Comparison of ENCODE assay signal across 24 cellular contexts in genomic region chrX:41542151-41542935, GRCh38.
A peak's percentile ranks its signal among the peaks of the same experiment; 100 is the strongest.
DNase-seq lines count a peak whose midpoint lies in the region; ATAC-seq, FAIRE-seq and TF ChIP-seq lines count a peak whose summit lies in the region.
"Had no signal": no experiment of that assay in that cellular context is flagged by ENCODE, and none has a peak within 500 bp of the region (broad histone marks: within the 10 kb centered on the region; RNA-seq: fewer than 3 reads in every experiment).

No MANE protein-coding gene starts in this region.

- H3K9me3 ChIP-seq in trophoblast cell (ENCODE audit: insufficient read depth, low read depth, low read length) (no peaks in the 10 kb centered on the region), esophagus muscularis mucosa (no peaks in the 10 kb centered on the region), SK-N-SH (no peaks in the 10 kb centered on the region)
- H3K9me3 ChIP-seq: heart left ventricle, suprapubic skin had no signal

- TF ChIP-seq EP300 in esophagus muscularis mucosa (IDR thresholded peaks at IDR 0.05) (no peak), SK-N-SH (IDR thresholded peaks at IDR 0.05; ENCODE audit: borderline replicate concordance in 1 of 2, low read depth in 1 of 2, low read length in 1 of 2) (no peak)

- TF ChIP-seq CTCF in GM23338 (conservative IDR thresholded peaks at IDR 0.05; ENCODE audit: low read depth in 2 of 2) (no peak), fibroblast of the aortic adventitia (IDR thresholded peaks at IDR 0.05; ENCODE audit: insufficient read depth, low read length) (no peak), esophagus muscularis mucosa (IDR thresholded peaks at IDR 0.05) (no peak), SK-N-SH (IDR thresholded peaks at IDR 0.05) (no peak)

- no peak overlapping the region for H3K18ac ChIP-seq in trophoblast cell (ENCODE audit: low read length)

- H4K12ac ChIP-seq in trophoblast cell (ENCODE audit: low read depth, low read length), result no peak overlapping the region

- no peak overlapping the region for H2AK5ac ChIP-seq in trophoblast cell (ENCODE audit: low read length)

- no peak overlapping the region for H3K27ac ChIP-seq in GM23338 (ENCODE audit: low read depth)
- H3K27ac ChIP-seq in trophoblast cell (ENCODE audit: low read depth, low read length), result no peak overlapping the region
- H3K27ac ChIP-seq in esophagus muscularis mucosa (replicated peaks in 1 of 4), result no peak overlapping the region
- no peak overlapping the region for H3K27ac ChIP-seq in SK-N-SH (ENCODE audit: low read depth in 2 of 2, low read length in 1 of 2)
- H3K27ac ChIP-seq: heart left ventricle, suprapubic skin, VCaP had no signal

- H3K9ac ChIP-seq in trophoblast cell (ENCODE audit: low read length) (no peak overlapping the region), SK-N-SH (no peak overlapping the region)

- H3K4me1 Mint-ChIP-seq in GM23338, result peaks cover 3% of the 10 kb centered on the region; the same call in 1 of the 3 replicates
- peaks cover 5% of the 10 kb centered on the region for H3K4me1 Mint-ChIP-seq in activated naive CD4-positive, alpha-beta T cell treated with anti-CD3 and anti-CD28 coated beads, Interleukin-2, amount 10 ng/mL, durations not matched to agents 7 days and 5 days
- H3K4me1 Mint-ChIP-seq: stimulated activated memory B cell treated with anti-CD40 and anti-IgM and Interleukin-4, amounts not matched to agents 10 μg/mL and 1 μg/mL and 100 μg/mL, for 72 hours had no signal

- no peak overlapping the region for H3K4ac ChIP-seq in trophoblast cell (ENCODE audit: low read depth, low read length)

- no peak overlapping the region for H2BK120ac ChIP-seq in trophoblast cell (ENCODE audit: insufficient read depth, low read length, poor library complexity)

- no peak overlapping the region for H2BK5ac ChIP-seq in trophoblast cell (ENCODE audit: low read depth, low read length, poor library complexity)

- CTCF ChIA-PET in activated naive CD4-positive, alpha-beta T cell treated with anti-CD3 and anti-CD28 coated beads, Interleukin-2, amount 10 ng/mL, durations not matched to agents 7 days and 5 days (lab: Charles Lee), result no interaction called here
- CTCF ChIA-PET in SK-N-SH (lab: Yijun Ruan, JAX), result no interaction called here

- no peaks in the 10 kb centered on the region for H3K9me3 Mint-ChIP-seq in GM23338
- H3K9me3 Mint-ChIP-seq in activated naive CD4-positive, alpha-beta T cell treated with anti-CD3 and anti-CD28 coated beads, Interleukin-2, amount 10 ng/mL, durations not matched to agents 7 days and 5 days, result no peaks in the 10 kb centered on the region
- H3K9me3 Mint-ChIP-seq: CD4-positive, alpha-beta T cell; stimulated activated memory B cell treated with anti-CD40 and anti-IgM and Interleukin-4, amounts not matched to agents 10 μg/mL and 1 μg/mL and 100 μg/mL, for 72 hours had no signal

- H3K4me3 ChIP-seq in GM23338, result no peak overlapping the region
- no peak overlapping the region for H3K4me3 ChIP-seq in fibroblast of the aortic adventitia (ENCODE audit: low read depth, low read length)
- no peak overlapping the region for H3K4me3 ChIP-seq in trophoblast cell (ENCODE audit: low read depth, low read length)
- no peak overlapping the region for H3K4me3 ChIP-seq in esophagus muscularis mucosa
- no peak overlapping the region for H3K4me3 ChIP-seq in SK-N-SH (ENCODE audit: low read depth in 2 of 2, low read length in 1 of 2)
- H3K4me3 ChIP-seq: heart left ventricle, smooth muscle cell, suprapubic skin had no signal

- no peak for TF ChIP-seq RAD21 in SK-N-SH (IDR thresholded peaks at IDR 0.05; ENCODE audit: low read length)

- ATAC-seq in GM23338 (no peak), HG03108 (IDR thresholded peaks at IDR 0.05; ENCODE audit: unreplicated experiment) (no peak)
- ATAC-seq: heart left ventricle; stimulated activated memory B cell treated with anti-CD40 and anti-IgM and Interleukin-4, amounts not matched to agents 10 μg/mL and 1 μg/mL and 100 μg/mL, for 72 hours had no signal

- H3F3A ChIP-seq in GM23338 (replicated peaks; ENCODE audit: low read depth) (no peaks in the 10 kb centered on the region), SK-N-SH (replicated peaks; ENCODE audit: insufficient read depth) (no peaks in the 10 kb centered on the region)

- H4K8ac ChIP-seq in trophoblast cell (ENCODE audit: low read depth, low read length), result no peak overlapping the region

- H2BK12ac ChIP-seq in trophoblast cell (ENCODE audit: low read length), result no peak overlapping the region

- no peaks in the 10 kb centered on the region for H3K79me2 ChIP-seq in GM23338 (replicated peaks; ENCODE audit: insufficient read depth)
- no peaks in the 10 kb centered on the region for H3K79me2 ChIP-seq in trophoblast cell (ENCODE audit: control insufficient read depth, insufficient read depth, low read length, poor library complexity)
- no peaks in the 10 kb centered on the region for H3K79me2 ChIP-seq in SK-N-SH (ENCODE audit: insufficient read depth)

- H4K91ac ChIP-seq in trophoblast cell (ENCODE audit: low read depth, low read length), result no peak overlapping the region

- H3K27me3 ChIP-seq in GM23338 (ENCODE audit: insufficient read depth), result no peaks in the 10 kb centered on the region
- H3K27me3 ChIP-seq in trophoblast cell (ENCODE audit: insufficient read depth, low read length), result no peaks in the 10 kb centered on the region
- no peaks in the 10 kb centered on the region for H3K27me3 ChIP-seq in esophagus muscularis mucosa
- no peaks in the 10 kb centered on the region for H3K27me3 ChIP-seq in SK-N-SH (ENCODE audit: insufficient read depth)
- H3K27me3 ChIP-seq: suprapubic skin had no signal

- H3K27ac Mint-ChIP-seq in GM23338, result no peak overlapping the region
- H3K27ac Mint-ChIP-seq in activated naive CD4-positive, alpha-beta T cell treated with anti-CD3 and anti-CD28 coated beads, Interleukin-2, amount 10 ng/mL, durations not matched to agents 7 days and 5 days, result no peak overlapping the region
- H3K27ac Mint-ChIP-seq: CD4-positive, alpha-beta T cell; stimulated activated memory B cell treated with anti-CD40 and anti-IgM and Interleukin-4, amounts not matched to agents 10 μg/mL and 1 μg/mL and 100 μg/mL, for 72 hours had no signal

- H3K9me2 ChIP-seq in GM23338 (ENCODE audit: insufficient read depth) (no peaks in the 10 kb centered on the region), SK-N-SH (no peaks in the 10 kb centered on the region)

- H3K14ac ChIP-seq in trophoblast cell (ENCODE audit: low read length), result no peak overlapping the region

- TF ChIP-seq POLR2A in esophagus muscularis mucosa (IDR thresholded peaks at IDR 0.05; ENCODE audit: low read depth), result no peak

- POLR2A ChIA-PET in SK-N-SH (lab: Yijun Ruan, JAX), result no interaction called here

- no peaks in the 10 kb centered on the region for H4K20me1 ChIP-seq in GM23338 (replicated peaks; ENCODE audit: insufficient read depth)
- H4K20me1 ChIP-seq in SK-N-SH (ENCODE audit: insufficient read depth), result no peaks in the 10 kb centered on the region

- no CpG with 5 or more reads among the region's 5 CpGs for WGBS in trophoblast cell (ENCODE audit: extremely low coverage, insufficient coverage, insufficient read length)
- 63% methylated on average over 5 of the region's 5 CpGs for WGBS in esophagus muscularis mucosa
- WGBS in SK-N-SH (ENCODE audit: low lambda C conversion rate), result 50% methylated on average over 5 of the region's 5 CpGs

- H3K4me1 ChIP-seq in GM23338 (ENCODE audit: insufficient read depth) (no peaks in the 10 kb centered on the region), trophoblast cell (ENCODE audit: control insufficient read depth in 1 of 2, insufficient read depth in 2 of 2, low read length in 2 of 2) (no peaks in the 10 kb centered on the region), esophagus muscularis mucosa (no peaks in the 10 kb centered on the region), SK-N-SH (ENCODE audit: control insufficient read depth in 1 of 2, insufficient read depth in 2 of 2, low read depth in 1 of 2, low read length in 1 of 2) (no peaks in the 10 kb centered on the region)
- H3K4me1 ChIP-seq: heart left ventricle, suprapubic skin had no signal

- DNase-seq in GM23338 (ENCODE audit: low spot score) (peak; percentile 12), RCC 7860 (ENCODE audit: low spot score) (peak; percentile 22), fibroblast of the aortic adventitia (ENCODE audit: low read depth) (peak; percentile 53), trophoblast cell (peak; percentile 30 to 64), esophagus muscularis mucosa (ENCODE audit: extremely low spot score) (no peak), SK-N-SH (no peak)
- no peak for DNase-seq in activated naive CD4-positive, alpha-beta T cell treated with anti-CD3 and anti-CD28 coated beads, Interleukin-2, amount 10 ng/mL, durations not matched to agents 7 days and 5 days
- DNase-seq: activated CD4-positive, alpha-beta T cell treated with anti-CD3 and anti-CD28 coated beads, Interleukin-2, amount 50 U/mL, for 1 hour; activated CD8-positive, alpha-beta memory T cell treated with anti-CD3 and anti-CD28 coated beads, Interleukin-2, amount 50 U/mL, for 48 hours; activated effector memory CD4-positive, alpha-beta T cell treated with Interleukin-2 at 50 U/mL for 16 hours; CD4-positive, alpha-beta T cell; DMS53; heart left ventricle; NCI-H1048; NCI-H187; NCI-H748 treated with DMSO at 0.1 percent for 48 hours; SIG-M5 had no signal

- intact Hi-C loops in esophagus muscularis mucosa (cut with DNase I), result no loop called here

- H3K4me2 ChIP-seq in GM23338 (no peak overlapping the region), trophoblast cell (ENCODE audit: low read length) (no peak overlapping the region), SK-N-SH (no peak overlapping the region)
- H3K4me2 ChIP-seq: smooth muscle cell had no signal

- no peak overlapping the region for H3K23ac ChIP-seq in trophoblast cell (ENCODE audit: low read length)

- no peaks in the 10 kb centered on the region for H3K79me1 ChIP-seq in trophoblast cell (ENCODE audit: low read length)

- no peak for FAIRE-seq in RCC 7860 (lab: Jason Lieb, UNC)
- FAIRE-seq: GM12891, HTR-8/SVneo had no signal

- no peaks in the 10 kb centered on the region for H3K27me3 Mint-ChIP-seq in GM23338 (ENCODE audit: insufficient read depth, low read depth, poor library complexity)
- H3K27me3 Mint-ChIP-seq in activated naive CD4-positive, alpha-beta T cell treated with anti-CD3 and anti-CD28 coated beads, Interleukin-2, amount 10 ng/mL, durations not matched to agents 7 days and 5 days, result no peaks in the 10 kb centered on the region
- H3K27me3 Mint-ChIP-seq: CD4-positive, alpha-beta T cell; stimulated activated memory B cell treated with anti-CD40 and anti-IgM and Interleukin-4, amounts not matched to agents 10 μg/mL and 1 μg/mL and 100 μg/mL, for 72 hours had no signal

- H3K36me3 Mint-ChIP-seq in GM23338 (ENCODE audit: low read depth), result peaks cover 3% of the 10 kb centered on the region; the same call in 1 of the 3 replicates
- H3K36me3 Mint-ChIP-seq in activated naive CD4-positive, alpha-beta T cell treated with anti-CD3 and anti-CD28 coated beads, Interleukin-2, amount 10 ng/mL, durations not matched to agents 7 days and 5 days, result peaks cover 20% of the 10 kb centered on the region

- H3K36me3 ChIP-seq in GM23338 (ENCODE audit: insufficient read depth) (no peaks in the 10 kb centered on the region), trophoblast cell (ENCODE audit: control insufficient read depth in 1 of 2, insufficient read depth in 2 of 2, low read length in 2 of 2) (peaks cover 0 to 1% of the 10 kb centered on the region in 2 experiments), esophagus muscularis mucosa (no peaks in the 10 kb centered on the region), SK-N-SH (replicated peaks in 1 of 2; ENCODE audit: control insufficient read depth in 1 of 2, insufficient read depth in 2 of 2, low read length in 1 of 2) (no peaks in the 10 kb centered on the region)
- H3K36me3 ChIP-seq: suprapubic skin had no signal

- H3K4me3 Mint-ChIP-seq in GM23338, result no peak overlapping the region
- no peak overlapping the region for H3K4me3 Mint-ChIP-seq in activated naive CD4-positive, alpha-beta T cell treated with anti-CD3 and anti-CD28 coated beads, Interleukin-2, amount 10 ng/mL, durations not matched to agents 7 days and 5 days
- H3K4me3 Mint-ChIP-seq: CD4-positive, alpha-beta T cell; stimulated activated memory B cell treated with anti-CD40 and anti-IgM and Interleukin-4, amounts not matched to agents 10 μg/mL and 1 μg/mL and 100 μg/mL, for 72 hours had no signal

- no peak overlapping the region for H2AFZ ChIP-seq in GM23338
- no peak overlapping the region for H2AFZ ChIP-seq in trophoblast cell (ENCODE audit: insufficient read depth, low read length, poor library complexity)
- H2AFZ ChIP-seq in SK-N-SH (ENCODE audit: low read depth), result no peak overlapping the region

Comparison
In these comparisons a context has a peak if more than half of its experiments do, and no peak if none do; other contexts are left out.
1. DNase-seq: peak in GM23338 (single experiment), RCC 7860 (single experiment), fibroblast of the aortic adventitia (single experiment) and trophoblast cell (2 of 2); none in activated naive CD4-positive, alpha-beta T cell treated with anti-CD3 and anti-CD28 coated beads, Interleukin-2, amount 10 ng/mL, durations not matched to agents 7 days and 5 days (single experiment), esophagus muscularis mucosa (single experiment) and SK-N-SH (single experiment).